Comparison of ENCODE assay signal across 1 cellular context in genomic region chr19:6802336-6803035, GRCh38.
TF ChIP-seq lines count a peak whose summit lies in the region.

No MANE protein-coding gene starts in this region.

TF ChIP-seq in K562, 482 proteins besides CTCF, POLR2A, EP300 and RAD21 (continued from another document):
- no peak for TF ChIP-seq SFPQ (IDR thresholded peaks at IDR 0.05; ENCODE audit: low read depth, low read length)
- TF ChIP-seq MAX (CRISPR knock-in tag; IDR thresholded peaks at IDR 0.05): peak; percentile 53; the same call in 1 of the 2 replicates
- TF ChIP-seq RBM17 (IDR thresholded peaks at IDR 0.05; ENCODE audit: borderline replicate concordance, low read depth, low read length): no peak
- 0 out of 2 replicates have a peak, but pooled peaks have one; percentile 26 for TF ChIP-seq NR2C2 (CRISPR knock-in tag; IDR thresholded peaks at IDR 0.05)
- peak; percentile 78 for TF ChIP-seq NR2C2 (tag; IDR thresholded peaks at IDR 0.05)
- TF ChIP-seq PKNOX1 (IDR thresholded peaks at IDR 0.05): no peak
- peak; percentile 68 for TF ChIP-seq USF2 (CRISPR knock-in tag; IDR thresholded peaks at IDR 0.05)
- peak; percentile 21; the same call in 1 of the 2 replicates for TF ChIP-seq JUND (IDR thresholded peaks at IDR 0.05; ENCODE audit: borderline replicate concordance, low read depth, low read length)
- no peak; the same call in 2 of the 3 replicates for TF ChIP-seq JUND (tag; IDR thresholded peaks at IDR 0.05; ENCODE audit: borderline replicate concordance, low read depth, low read length)
- TF ChIP-seq SMAD4 (CRISPR knock-in tag; conservative IDR thresholded peaks at IDR 0.05): no peak
- TF ChIP-seq SREBF1 (IDR thresholded peaks at IDR 0.05; ENCODE audit: borderline replicate concordance, low read depth, low read length): no peak
- TF ChIP-seq NCOA6 (IDR thresholded peaks at IDR 0.05): no peak
- no peak for TF ChIP-seq ZBTB12 (CRISPR knock-in tag; IDR thresholded peaks at IDR 0.05)
- no peak for TF ChIP-seq FOXP1 (CRISPR knock-in tag; IDR thresholded peaks at IDR 0.05)
- no peak for TF ChIP-seq PHF21A (IDR thresholded peaks at IDR 0.05; ENCODE audit: borderline replicate concordance, low read depth)
- 0 out of 2 replicates have a peak, but pooled peaks have one; percentile 22 for TF ChIP-seq ADNP (tag; IDR thresholded peaks at IDR 0.05)
- TF ChIP-seq ZNF766 (CRISPR knock-in tag; conservative IDR thresholded peaks at IDR 0.05): 0 out of 2 replicates have a peak, but pooled peaks have one; percentile 29
- TF ChIP-seq TOE1 (IDR thresholded peaks at IDR 0.05; ENCODE audit: borderline replicate concordance): peak; percentile 63; the same call in 1 of the 2 replicates
- TF ChIP-seq TOE1 (CRISPR knock-in tag; IDR thresholded peaks at IDR 0.05; ENCODE audit: borderline replicate concordance, low read depth): no peak
- TF ChIP-seq SPI1 (IDR thresholded peaks at IDR 0.05; ENCODE audit: borderline replicate concordance, low read depth, low read length): peak; percentile 76
- 0 out of 2 replicates have a peak, but pooled peaks have one; percentile 55 for TF ChIP-seq ZNF175 (CRISPR knock-in tag; IDR thresholded peaks at IDR 0.05; ENCODE audit: low read depth)
- no peak for TF ChIP-seq PYGO2 (tag; IDR thresholded peaks at IDR 0.05)
- no peak for TF ChIP-seq ID3 (CRISPR knock-in tag; IDR thresholded peaks at IDR 0.05)
- no peak for TF ChIP-seq ID3 (tag; IDR thresholded peaks at IDR 0.05)
- TF ChIP-seq ILK (tag; IDR thresholded peaks at IDR 0.05; ENCODE audit: borderline replicate concordance, low read depth): no peak
- peak; percentile 84 for TF ChIP-seq TFE3 (CRISPR knock-in tag; IDR thresholded peaks at IDR 0.05)
- peak; percentile 23; the same call in 1 of the 2 replicates for TF ChIP-seq BHLHE40 (IDR thresholded peaks at IDR 0.05; ENCODE audit: low read length)
- no peak for TF ChIP-seq MEF2A (IDR thresholded peaks at IDR 0.05; ENCODE audit: control insufficient read depth, low read depth, low read length)
- peak; percentile 10; the same call in 1 of the 2 replicates for TF ChIP-seq VEZF1 (CRISPR knock-in tag; IDR thresholded peaks at IDR 0.05)
- TF ChIP-seq CHAMP1 (IDR thresholded peaks at IDR 0.05): no peak
- TF ChIP-seq RAD51 (IDR thresholded peaks at IDR 0.05; ENCODE audit: borderline replicate concordance, low read depth): peak; percentile 39; the same call in 1 of the 2 replicates
- no peak for TF ChIP-seq PTRF (tag; IDR thresholded peaks at IDR 0.05)
- no peak for TF ChIP-seq CHD4 (IDR thresholded peaks at IDR 0.05; ENCODE audit: insufficient read depth, insufficient replicate concordance, low read depth, low read length, poor library complexity, severe bottlenecking)
- no peak for TF ChIP-seq ZNF239 (CRISPR knock-in tag; IDR thresholded peaks at IDR 0.05)
